In the genomic region with DNA sequence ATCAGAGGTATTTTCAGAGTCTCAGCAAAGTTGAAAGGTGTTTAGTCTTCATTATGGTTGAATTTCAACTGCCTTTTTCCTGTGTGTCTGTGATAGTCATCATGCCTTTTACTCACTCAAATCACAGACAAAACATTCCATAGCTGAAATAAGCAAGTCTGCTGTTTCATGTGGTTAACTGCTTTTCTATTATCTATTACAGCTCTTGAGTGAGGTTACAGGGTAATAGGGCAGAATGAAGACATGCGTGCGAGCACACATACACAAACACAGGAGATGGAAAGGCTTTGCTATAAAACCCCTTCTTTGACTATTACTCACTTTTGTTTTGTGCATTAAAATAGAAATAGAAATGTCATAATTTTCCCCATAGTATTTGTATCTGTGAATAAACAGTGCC, we compare ENCODE assay signal across 15 cellular contexts.
"Had no signal": no experiment of that assay in that cellular context is flagged by ENCODE, and none has a peak within 500 bp of the region (broad histone marks: within the 10 kb centered on the region; RNA-seq: fewer than 3 reads in every experiment).

No MANE protein-coding gene starts in this region.

- H3K36me3 ChIP-seq: esophagus squamous epithelium, heart left ventricle, left ventricle myocardium inferior, pancreas, stomach, thoracic aorta had no signal

- H3K4me3 ChIP-seq: esophagus squamous epithelium, heart left ventricle, left ventricle myocardium inferior, pancreas, stomach, thoracic aorta had no signal

- H3K27me3 ChIP-seq: esophagus squamous epithelium, heart left ventricle, pancreas, stomach had no signal

- ATAC-seq: activated T-helper 17 cell treated with anti-CD3 and anti-CD28 coated beads, Interleukin-2, amount 50 U/mL, for 72 hours; heart left ventricle; WTC11 had no signal

- H3K27ac ChIP-seq: heart left ventricle, left ventricle myocardium inferior, pancreas, stomach, thoracic aorta had no signal

- DNase-seq: activated CD4-positive, alpha-beta T cell treated with anti-CD3 and anti-CD28 coated beads, Interleukin-2, amount 10 ng/mL, durations not matched to agents 7 days and 5 days; activated T-cell treated with anti-CD3 and anti-CD28 coated beads for 4 hours; amygdala; esophagus squamous epithelium; foreskin melanocyte; heart left ventricle; left ventricle myocardium inferior; mesendoderm; pancreas; stimulated activated CD4-positive, alpha-beta T cell treated with anti-CD3 and anti-CD28 coated beads, Interleukin-15, amount 100 ng/mL, for 24 hours; stimulated activated CD4-positive, alpha-beta T cell treated with anti-CD3 and anti-CD28 coated beads, Interleukin-4, amount 100 ng/mL, for 24 hours; stomach had no signal

- H3K4me1 ChIP-seq: left ventricle myocardium inferior, pancreas, stomach had no signal

- H3K9me3 ChIP-seq: esophagus squamous epithelium, heart left ventricle, left ventricle myocardium inferior, pancreas, stomach, thoracic aorta had no signal
